In genomic region chr17:3994221-3994576, GRCh38 we compare ENCODE assay signal across 29 cellular contexts. TPM values are rescaled to one million over a fixed set of nuclear protein-coding genes. Genes with fewer than 3 reads are reported as not detected.
"Had no signal": no experiment of that assay in that cellular context is flagged by ENCODE, and none has a peak within 500 bp of the region (broad histone marks: within the 10 kb centered on the region; RNA-seq: fewer than 3 reads in every experiment).

No MANE protein-coding gene starts in this region.

- H3K27ac Mint-ChIP-seq: activated B cell treated with CpG ODN at 0.5 μM for 24 hours; activated CD4-positive, alpha-beta memory T cell treated with anti-CD3 and anti-CD28 coated beads for 36 hours; activated naive CD8-positive, alpha-beta T cell; activated T-helper 1 cell treated with anti-CD3 and anti-CD28 coated beads, Interleukin-12 subunit alpha, Interleukin-12 subunit beta, Interleukin-2, Interleukin-4 antibody, amounts not matched to agents 30 ng/mL and 10 ng/mL and 1 ng/mL, durations not matched to agents 14 hours and 24 hours and 36 hours; activated T-helper 2 cell treated with anti-CD3 and anti-CD28 coated beads, Interferon-gamma antibody, Interleukin-2, Interleukin-4, amounts not matched to agents 10 μg/mL and 5 μg/mL and 100 μg/mL, durations not matched to agents 14 hours and 24 hours and 36 hours had no signal

- DNase-seq: activated B cell treated with CpG ODN at 0.5 μM for 24 hours; activated CD4-positive, alpha-beta memory T cell treated with anti-CD3 and anti-CD28 coated beads for 36 hours; activated CD4-positive, alpha-beta T cell treated with anti-CD3 and anti-CD28 coated beads for 48 hours; activated CD4-positive, alpha-beta T cell treated with anti-CD3 and anti-CD28 coated beads, Interleukin-2, amount 50 U/mL, for 1 hour; activated CD8-positive, alpha-beta memory T cell treated with anti-CD3 and anti-CD28 coated beads for 24 hours; activated naive CD4-positive, alpha-beta T cell treated with anti-CD3 and anti-CD28 coated beads, Interleukin-2, amount 50 U/mL, for 16 hours; activated T-cell treated with anti-CD3 and anti-CD28 coated beads, Interleukin-2, amount 50 U/mL, for 48 hours; amniotic stem cell; anterior cingulate cortex; colonic mucosa; effector CD8-positive, alpha-beta T cell; foreskin fibroblast; head of caudate nucleus; T-helper 2 cell; WERI-Rb-1 had no signal

- FAIRE-seq: astrocyte, bronchial epithelial cell, endometrium, endothelial cell of umbilical vein, frontal cortex had no signal

- H3K36me3 ChIP-seq: brain microvascular endothelial cell, colonic mucosa, WERI-Rb-1 had no signal

- H3K27ac ChIP-seq: brain microvascular endothelial cell, colonic mucosa, epithelial cell of prostate, WERI-Rb-1 had no signal

- H3K4me3 Mint-ChIP-seq: activated B cell treated with CpG ODN at 0.5 μM for 24 hours; activated CD4-positive, alpha-beta memory T cell treated with anti-CD3 and anti-CD28 coated beads for 36 hours; activated naive CD8-positive, alpha-beta T cell; activated T-helper 1 cell treated with anti-CD3 and anti-CD28 coated beads, Interleukin-12 subunit alpha, Interleukin-12 subunit beta, Interleukin-2, Interleukin-4 antibody, amounts not matched to agents 30 ng/mL and 10 ng/mL and 1 ng/mL, durations not matched to agents 14 hours and 24 hours and 36 hours; central memory CD8-positive, alpha-beta T cell had no signal

- H3K4me1 Mint-ChIP-seq: activated B cell treated with CpG ODN at 0.5 μM for 24 hours; central memory CD8-positive, alpha-beta T cell had no signal

- H3K9me3 ChIP-seq: colonic mucosa had no signal

- H3K4me1 ChIP-seq: colonic mucosa had no signal

- H3K9me3 Mint-ChIP-seq: central memory CD8-positive, alpha-beta T cell had no signal

- H3K4me3 ChIP-seq: colonic mucosa had no signal

- ATAC-seq: activated CD4-positive, CD25-positive, alpha-beta regulatory T cell treated with anti-CD3 and anti-CD28 coated beads, Interleukin-2, amount 50 U/mL, for 24 hours; esophagus mucosa had no signal

RNA-seq across cellular contexts. Expression of gene ATP2A3, which starts 30.0 kb away (rescaled TPM):
- total RNA-seq: dermis microvascular lymphatic vessel endothelial cell had no signal
